11 cellular contexts compared by ENCODE assay signal in genomic region chr13:78689011-78689410, GRCh38. TPM values are rescaled to one million over a fixed set of nuclear protein-coding genes. Genes with fewer than 3 reads are reported as not detected.
DNase-seq lines count a peak whose midpoint lies in the region; ATAC-seq and TF ChIP-seq lines count a peak whose summit lies in the region.
"Had no signal": no experiment of that assay in that cellular context is flagged by ENCODE, and none has a peak within 500 bp of the region (broad histone marks: within the 10 kb centered on the region; RNA-seq: fewer than 3 reads in every experiment).

No MANE protein-coding gene starts in this region.

- H3K27ac ChIP-seq in Panc1 (ENCODE audit: low read length), result no peak overlapping the region

- no peaks in the 10 kb centered on the region for H3K4me1 ChIP-seq in Panc1 (ENCODE audit: control insufficient read depth, insufficient read depth, low read length)
- H3K4me1 ChIP-seq: Caco-2 had no signal

- POLR2A ChIA-PET in Panc1 (lab: Charles Lee), result no interaction called here

- DNase-seq in NCI-H1092 treated with DMSO at 0.1 percent for 48 hours (lab: John Stamatoyannopoulos, UW) (peak; percentile 24), NCI-H1092 (lab: John Stamatoyannopoulos, UW) (no peak), Panc1 (ENCODE audit: low read depth, low spot score) (no peak), fibroblast of villous mesenchyme (ENCODE audit: low read depth) (peak; percentile 6), pons (ENCODE audit: low spot score) (peak; percentile 7), GM19238 (ENCODE audit: insufficient read length, low spot score) (no peak), endothelial cell (ENCODE audit: low spot score) (no peak)
- DNase-seq: activated gamma-delta T cell treated with Interleukin-2 at 50 U/mL for 16 hours, NCI-H446 treated with DMSO at 0.1 percent for 48 hours had no signal

- BruUV-seq in Panc1 (replicated peaks; lab: Mats Ljungman, UMichigan), result no TSS peak

- no peak overlapping the region for H3K27ac Mint-ChIP-seq in endothelial cell (ENCODE audit: unreplicated experiment)

- no peaks in the 10 kb centered on the region for H3K36me3 ChIP-seq in Panc1 (ENCODE audit: control insufficient read depth, insufficient read depth, low read length)

- intact Hi-C loops in Panc1 (cut with micrococcal nuclease; ENCODE audit: unreplicated experiment), result no loop called here

- no peaks in the 10 kb centered on the region for H3K9me3 Mint-ChIP-seq in endothelial cell (ENCODE audit: unreplicated experiment)

- ATAC-seq in Panc1, result no peak
- no peak for ATAC-seq in HG03571 (IDR thresholded peaks at IDR 0.05; ENCODE audit: unreplicated experiment)

- in situ Hi-C loops in Panc1 (cut with HindIII; ENCODE audit: low pct_unique_long_range_greater_than_20kb, low sequenced_read_pairs), result no loop called here

- H3K36me3 Mint-ChIP-seq in endothelial cell (ENCODE audit: low read depth, unreplicated experiment), result no peaks in the 10 kb centered on the region

- H3K4me3 Mint-ChIP-seq in endothelial cell (ENCODE audit: unreplicated experiment), result no peak overlapping the region

- peak; percentile 14; the same call in 1 of the 2 replicates for TF ChIP-seq CTCF in Panc1 (IDR thresholded peaks at IDR 0.05)
- TF ChIP-seq CTCF in fibroblast of villous mesenchyme (IDR thresholded peaks at IDR 0.05; ENCODE audit: insufficient read depth, low read depth, low read length), result peak; percentile 23
- no peak for TF ChIP-seq CTCF in endothelial cell (IDR thresholded peaks at IDR 0.05; ENCODE audit: unreplicated experiment)

- CTCF ChIA-PET in Panc1 (lab: Charles Lee), result no interaction called here

- H3K27me3 Mint-ChIP-seq in endothelial cell (ENCODE audit: unreplicated experiment), result no peaks in the 10 kb centered on the region

- H3K27me3 ChIP-seq in Panc1 (ENCODE audit: control insufficient read depth, insufficient read depth, low read length), result no peaks in the 10 kb centered on the region

- no peak overlapping the region for H3K4me3 ChIP-seq in Panc1 (ENCODE audit: low read depth in 2 of 2, low read length in 2 of 2)
- H3K4me3 ChIP-seq in fibroblast of villous mesenchyme (ENCODE audit: low read depth, low read length), result no peak overlapping the region

- H3K4me1 Mint-ChIP-seq in endothelial cell (ENCODE audit: unreplicated experiment), result no peaks in the 10 kb centered on the region

- H3K9me3 ChIP-seq in Panc1 (ENCODE audit: control insufficient read depth, insufficient read depth, low read depth, low read length), result no peaks in the 10 kb centered on the region
- H3K9me3 ChIP-seq: Caco-2 had no signal

RNA-seq across cellular contexts. Expression of gene OBI1, which starts 30.1 kb away (rescaled TPM):
- 9.1 TPM for total RNA-seq in Panc1 (2021; ENCODE audit: unreplicated experiment)
- 3.5 TPM for polyA plus RNA-seq in Panc1 (2012; ENCODE audit: insufficient read length)
- 12.6 and 18.1 TPM in 2 replicates for total RNA-seq in fibroblast of villous mesenchyme
- 28.0 TPM for total RNA-seq in endothelial cell (ENCODE audit: unreplicated experiment)

Comparison
In these comparisons a context has a peak if more than half of its experiments do, and no peak if none do; other contexts are left out.
1. DNase-seq: peak in NCI-H1092 treated with DMSO at 0.1 percent for 48 hours (single experiment), fibroblast of villous mesenchyme (single experiment) and pons (single experiment); none in NCI-H1092 (single experiment), Panc1 (single experiment), GM19238 (single experiment) and endothelial cell (single experiment).